In the genomic region with DNA sequence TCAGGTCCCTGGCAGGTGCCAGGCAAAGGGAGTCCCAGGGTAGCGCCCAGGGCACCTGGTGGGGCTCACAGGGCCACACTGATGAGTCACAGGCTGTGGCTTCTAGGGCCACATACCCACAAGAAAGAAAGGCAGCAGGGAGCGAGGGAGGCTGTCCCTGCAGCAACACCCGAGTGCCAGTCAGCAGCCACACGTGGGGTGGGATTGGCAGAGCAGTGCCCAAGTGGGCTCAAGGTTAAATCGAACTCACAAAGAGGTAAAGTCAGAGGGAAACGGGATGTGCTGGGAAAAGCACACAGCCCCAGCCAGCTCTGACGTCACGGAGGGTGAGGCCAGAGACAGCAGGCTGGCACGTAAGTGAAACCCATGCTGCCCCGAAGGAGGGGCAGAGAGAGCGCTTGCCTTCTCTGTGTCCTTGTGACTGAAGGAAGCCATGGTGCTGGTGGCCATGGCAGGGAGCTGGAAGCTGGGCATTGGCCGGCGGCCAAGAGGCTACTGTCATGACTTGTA, we compare ENCODE assay signal across 12 cellular contexts. TPM values are rescaled to one million over a fixed set of nuclear protein-coding genes. Genes with fewer than 3 reads are reported as not detected.
DNase-seq lines count a peak whose midpoint lies in the region; ATAC-seq, FAIRE-seq and TF ChIP-seq lines count a peak whose summit lies in the region.
"Had no signal": no experiment of that assay in that cellular context is flagged by ENCODE, and none has a peak within 500 bp of the region (broad histone marks: within the 10 kb centered on the region; RNA-seq: fewer than 3 reads in every experiment).

No MANE protein-coding gene starts in this region.

- H3K27ac Mint-ChIP-seq in chondrocyte (ENCODE audit: unreplicated experiment), result no peak overlapping the region
- H3K27ac Mint-ChIP-seq in glutamatergic neuron (ENCODE audit: unreplicated experiment), result no peak overlapping the region
- H3K27ac Mint-ChIP-seq in activated naive CD4-positive, alpha-beta T cell treated with anti-CD3 and anti-CD28 coated beads, Interleukin-2, amount 10 ng/mL, durations not matched to agents 7 days and 5 days, result no peak overlapping the region

- H3K27ac ChIP-seq in A549, result peak overlapping the region; percentile 91
- H3K27ac ChIP-seq: esophagus muscularis mucosa, VCaP had no signal

- peak in 1 of 2 experiments; percentile 38; a peak in 1 of 5 replicates for TF ChIP-seq EP300 in A549 (IDR thresholded peaks at IDR 0.05)

- H3K4me2 ChIP-seq in A549, result peak overlapping the region; percentile 75

- TF ChIP-seq RAD21 in A549 (conservative IDR thresholded peaks at IDR 0.05 in 1 of 2, IDR thresholded peaks at IDR 0.05 in 1 of 2), result no peak

- no peak for TF ChIP-seq CTCF in A549 (IDR thresholded peaks at IDR 0.05)
- no peak for TF ChIP-seq CTCF in chondrocyte (IDR thresholded peaks at IDR 0.05)
- no peak for TF ChIP-seq CTCF in mucosa of descending colon (IDR thresholded peaks at IDR 0.05)
- TF ChIP-seq CTCF in glutamatergic neuron (IDR thresholded peaks at IDR 0.05; ENCODE audit: partially characterized antibody, unreplicated experiment), result no peak

- DNase-seq in A549 (ENCODE audit: low read depth in 1 of 2, low spot score in 1 of 2) (peak; percentile 95 to 96), M059J (ENCODE audit: low read depth) (peak; percentile 84), chondrocyte (ENCODE audit: low spot score) (peak; percentile 59), mucosa of descending colon (peak; percentile 92 to 93 (median 92)), NCI-H1092 treated with DMSO at 0.1 percent for 48 hours (lab: John Stamatoyannopoulos, UW) (no peak), glutamatergic neuron (no peak)
- no peak for DNase-seq in activated naive CD4-positive, alpha-beta T cell treated with anti-CD3 and anti-CD28 coated beads, Interleukin-2, amount 10 ng/mL, durations not matched to agents 7 days and 5 days
- DNase-seq: NCI-H526 treated with DMSO at 0.1 percent for 48 hours had no signal

- no peaks in the 10 kb centered on the region for H3K36me3 Mint-ChIP-seq in chondrocyte (ENCODE audit: low read depth)
- H3K36me3 Mint-ChIP-seq in glutamatergic neuron (ENCODE audit: unreplicated experiment), result no peaks in the 10 kb centered on the region
- no peaks in the 10 kb centered on the region for H3K36me3 Mint-ChIP-seq in activated naive CD4-positive, alpha-beta T cell treated with anti-CD3 and anti-CD28 coated beads, Interleukin-2, amount 10 ng/mL, durations not matched to agents 7 days and 5 days

- ATAC-seq in A549 (peak; percentile 47 to 54), mucosa of descending colon (peak; percentile 74), HG03565 (IDR thresholded peaks at IDR 0.05; ENCODE audit: unreplicated experiment) (no peak)

- CTCF ChIA-PET in A549 (lab: Yijun Ruan, JAX), result interaction anchor here (0.7 to 7.8 kb wide), 6 partner anchors 10 to 122 kb away, joined by 3 to 55 read pairs (median 7); no protein-coding TSS in a partner anchor
- CTCF ChIA-PET in activated naive CD4-positive, alpha-beta T cell treated with anti-CD3 and anti-CD28 coated beads, Interleukin-2, amount 10 ng/mL, durations not matched to agents 7 days and 5 days (lab: Charles Lee), result interaction anchor here (1.0 kb wide), 1 partner anchor 14 kb away, joined by 3 read pairs; no protein-coding TSS in a partner anchor

- H3K4me1 ChIP-seq in A549 (peaks cover 89% of the 10 kb centered on the region), mucosa of descending colon (ENCODE audit: low read depth) (peaks cover 24% of the 10 kb centered on the region)

- POLR2A ChIA-PET in A549 (lab: Yijun Ruan, JAX), result interaction anchor here (0.6 to 0.9 kb wide), 2 partner anchors 21 to 34 kb away, joined by 3 to 6 read pairs; partner anchors contain the start of gene FA2H

- H3K4me1 Mint-ChIP-seq in chondrocyte (ENCODE audit: low read depth) (peaks cover 28% of the 10 kb centered on the region), glutamatergic neuron (ENCODE audit: low read depth, unreplicated experiment) (peaks cover 5% of the 10 kb centered on the region)
- H3K4me1 Mint-ChIP-seq in activated naive CD4-positive, alpha-beta T cell treated with anti-CD3 and anti-CD28 coated beads, Interleukin-2, amount 10 ng/mL, durations not matched to agents 7 days and 5 days, result no peaks in the 10 kb centered on the region

- peak; percentile 28 for FAIRE-seq in A549 (lab: Jason Lieb, UNC)

- intact Hi-C loops in mucosa of descending colon (cut with DNase I, micrococcal nuclease), result no loop called here

- H3K9me3 Mint-ChIP-seq in chondrocyte (ENCODE audit: low read depth), result no peaks in the 10 kb centered on the region
- no peaks in the 10 kb centered on the region for H3K9me3 Mint-ChIP-seq in glutamatergic neuron (ENCODE audit: unreplicated experiment)
- H3K9me3 Mint-ChIP-seq in activated naive CD4-positive, alpha-beta T cell treated with anti-CD3 and anti-CD28 coated beads, Interleukin-2, amount 10 ng/mL, durations not matched to agents 7 days and 5 days, result no peaks in the 10 kb centered on the region

- H3K9me3 ChIP-seq in A549 (no peaks in the 10 kb centered on the region), mucosa of descending colon (no peaks in the 10 kb centered on the region)
- H3K9me3 ChIP-seq: esophagus muscularis mucosa had no signal

- 0 out of 3 replicates have a peak overlapping the region, but pooled peaks have one; percentile 1 for H3K4me3 ChIP-seq in A549
- no peak overlapping the region for H3K4me3 ChIP-seq in mucosa of descending colon
- H3K4me3 ChIP-seq: esophagus muscularis mucosa had no signal

- no peaks in the 10 kb centered on the region for H3K36me3 ChIP-seq in mucosa of descending colon (ENCODE audit: low read depth)
- H3K36me3 ChIP-seq: esophagus muscularis mucosa had no signal

- no peaks in the 10 kb centered on the region for H3K27me3 Mint-ChIP-seq in chondrocyte (ENCODE audit: low read depth)
- peaks cover 2% of the 10 kb centered on the region for H3K27me3 Mint-ChIP-seq in glutamatergic neuron (ENCODE audit: unreplicated experiment)
- H3K27me3 Mint-ChIP-seq in activated naive CD4-positive, alpha-beta T cell treated with anti-CD3 and anti-CD28 coated beads, Interleukin-2, amount 10 ng/mL, durations not matched to agents 7 days and 5 days, result peaks cover 23% of the 10 kb centered on the region

- no peak for TF ChIP-seq POLR2A in A549 (IDR thresholded peaks at IDR 0.05; ENCODE audit: low read length)

- 6% methylated on average over 13 of the region's 13 CpGs for WGBS in A549 (ENCODE audit: missing lambda C conversion rate)

- no peak overlapping the region for H3K4me3 Mint-ChIP-seq in chondrocyte (ENCODE audit: unreplicated experiment)
- no peak overlapping the region for H3K4me3 Mint-ChIP-seq in glutamatergic neuron (ENCODE audit: unreplicated experiment)
- no peak overlapping the region for H3K4me3 Mint-ChIP-seq in activated naive CD4-positive, alpha-beta T cell treated with anti-CD3 and anti-CD28 coated beads, Interleukin-2, amount 10 ng/mL, durations not matched to agents 7 days and 5 days

TF ChIP-seq in A549, 52 proteins besides CTCF, POLR2A, EP300 and RAD21 (continues in another document):
- peak; percentile 45; the same call in 1 of the 2 replicates for TF ChIP-seq GATA3 (IDR thresholded peaks at IDR 0.05; ENCODE audit: borderline replicate concordance)
- peak; percentile 2; the same call in 1 of the 2 replicates for TF ChIP-seq ATOH8 (CRISPR knock-in tag; IDR thresholded peaks at IDR 0.05; ENCODE audit: low read depth)
- TF ChIP-seq RARB (CRISPR knock-in tag; IDR thresholded peaks at IDR 0.05), result no peak
- TF ChIP-seq JUN (IDR thresholded peaks at IDR 0.05), result peak in 1 of 2 experiments; percentile 49; a peak in 1 of 5 replicates
- no peak for TF ChIP-seq EHMT2 (IDR thresholded peaks at IDR 0.05; ENCODE audit: low read depth)
- no peak for TF ChIP-seq ZFP36 (IDR thresholded peaks at IDR 0.05; ENCODE audit: borderline replicate concordance, partially characterized antibody)
- TF ChIP-seq TFCP2L1 (CRISPR knock-in tag; IDR thresholded peaks at IDR 0.05), result peak; percentile 67; the same call in 1 of the 2 replicates
- no peak for TF ChIP-seq RCOR1 (IDR thresholded peaks at IDR 0.05; ENCODE audit: low read depth, low read length)
- TF ChIP-seq CHD2 (IDR thresholded peaks at IDR 0.05; ENCODE audit: low read length, partially characterized antibody), result peak; percentile 13
- TF ChIP-seq HOXB5 (CRISPR knock-in tag; IDR thresholded peaks at IDR 0.05), result 0 out of 2 replicates have a peak, but pooled peaks have one; percentile 63
- TF ChIP-seq MAX (IDR thresholded peaks at IDR 0.05), result peak; percentile 76
- TF ChIP-seq SMC3 (IDR thresholded peaks at IDR 0.05), result no peak
- 0 out of 2 replicates have a peak, but pooled peaks have one; percentile 7 for TF ChIP-seq FOXS1 (CRISPR knock-in tag; IDR thresholded peaks at IDR 0.05)

RNA-seq across cellular contexts. Expression of gene FA2H, which starts 33.8 kb away (rescaled TPM):
- polyA plus RNA-seq in A549 (2011; rRNA removed) (7.1 and 11.0 TPM in 2 replicates), A549 (2017; fragmentation: RNase III; extraction: RNeasy Plus Mini Kit Qiagen cat#74134 plus additional on column Dnase treatment) (5.3 to 9.2 TPM (median 5.6 TPM) in 3 replicates)
- 9.9 and 14.4 TPM in 2 replicates for polyA plus RNA-seq in A549 (2012; cell fraction: cytosol; rRNA removed)
- 15.7 and 23.4 TPM in 2 replicates for polyA plus RNA-seq in A549 (2012; cell fraction: nucleus; rRNA removed)
- 15.0 and 20.6 TPM in 2 replicates for polyA minus RNA-seq in A549 (2011; rRNA and poly(A)+ RNA removed)
- total RNA-seq in M059J (2014; rRNA removed; shearing (Covaris generic)), result not detected in 2 replicates
- total RNA-seq in chondrocyte (not detected in 3 replicates), mucosa of descending colon (10 to 100 TPM; 17.3 to 60.0 (median 44.0) TPM), glutamatergic neuron (ENCODE audit: unreplicated experiment) (not detected)
- polyA plus RNA-seq: BJ had no signal

RNA-seq across cellular contexts. Expression of gene MLKL, which starts 40.2 kb away (rescaled TPM):
- polyA plus RNA-seq in A549 (2011; rRNA removed), result 17.9 and 18.8 TPM in 2 replicates
- polyA plus RNA-seq in A549 (2012; cell fraction: cytosol; rRNA removed), result 9.6 and 10.2 TPM in 2 replicates
- 11.6 and 14.2 TPM in 2 replicates for polyA plus RNA-seq in A549 (2012; cell fraction: nucleus; rRNA removed)
- polyA plus RNA-seq in A549 (2017; fragmentation: RNase III; extraction: RNeasy Plus Mini Kit Qiagen cat#74134 plus additional on column Dnase treatment), result 12.3 to 14.3 TPM (median 12.6 TPM) in 3 replicates
- 6.2 and 8.9 TPM in 2 replicates for polyA minus RNA-seq in A549 (2011; rRNA and poly(A)+ RNA removed)
- total RNA-seq in M059J (2014; rRNA removed; shearing (Covaris generic)), result 14.4 and 25.1 TPM in 2 replicates
- total RNA-seq in chondrocyte, result 2.7 to 3.4 TPM in 2 of 3 replicates, not detected in the other
- 10 to 100 TPM; 10.5 to 23.4 (median 18.0) TPM for total RNA-seq in mucosa of descending colon
- not detected for total RNA-seq in glutamatergic neuron (ENCODE audit: unreplicated experiment)

Comparison
In these comparisons a context has a peak if more than half of its experiments do, and no peak if none do; other contexts are left out.
1. DNase-seq: peak in A549 (2 of 2), M059J (single experiment), chondrocyte (single experiment) and mucosa of descending colon (3 of 3); none in NCI-H1092 treated with DMSO at 0.1 percent for 48 hours (single experiment), glutamatergic neuron (single experiment) and activated naive CD4-positive, alpha-beta T cell treated with anti-CD3 and anti-CD28 coated beads, Interleukin-2, amount 10 ng/mL, durations not matched to agents 7 days and 5 days (single experiment).
2. RNA of gene FA2H, which starts 33.8 kb away (total RNA-seq): 17.3 to 60.0 TPM in mucosa of descending colon; not detected in M059J, not detected in chondrocyte and not detected in glutamatergic neuron (single experiment); every median in the first group is over 10 times any median in the second.